18 cellular contexts compared by ENCODE assay signal in the genomic region with DNA sequence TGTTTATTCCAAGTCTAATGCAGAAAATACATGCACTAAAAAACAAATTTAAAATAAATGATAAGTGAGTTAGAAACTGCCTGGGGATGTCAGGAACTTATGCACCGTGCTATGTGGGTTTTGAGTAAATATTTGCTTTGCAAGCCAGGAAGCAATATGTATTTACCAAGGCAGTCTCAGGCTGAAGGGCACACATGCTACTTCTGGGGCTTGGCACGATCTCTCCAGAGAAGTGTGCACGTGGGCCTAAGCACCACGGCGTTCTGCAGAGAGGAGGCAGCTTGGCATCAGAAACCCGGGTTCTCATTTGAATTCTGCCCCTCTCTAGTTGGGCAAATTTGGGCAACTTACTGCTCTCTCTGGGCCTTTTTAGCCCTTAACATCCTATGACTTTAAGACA.
A peak's percentile ranks its signal among the peaks of the same experiment; 100 is the strongest.
DNase-seq lines count a peak whose midpoint lies in the region; ATAC-seq and TF ChIP-seq lines count a peak whose summit lies in the region.
"Had no signal": no experiment of that assay in that cellular context is flagged by ENCODE, and none has a peak within 500 bp of the region (broad histone marks: within the 10 kb centered on the region; RNA-seq: fewer than 3 reads in every experiment).

No MANE protein-coding gene starts in this region.

- BruUV-seq in PC-3 (replicated peaks; lab: Mats Ljungman, UMichigan), result no TSS peak

- no peaks in the 10 kb centered on the region for H3K27me3 ChIP-seq in PC-3 (ENCODE audit: low read length)
- peaks cover 0 to 8% of the 10 kb centered on the region in 2 experiments for H3K27me3 ChIP-seq in mesenchymal stem cell (ENCODE audit: control insufficient read depth in 1 of 2, insufficient read depth in 1 of 2, low read length in 2 of 2)
- H3K27me3 ChIP-seq: foreskin keratinocyte, suprapubic skin had no signal

- H2AFZ ChIP-seq in PC-3 (ENCODE audit: low read length) (peak overlapping the region; percentile 7; the same call in 1 of the 2 replicates), mesenchymal stem cell (ENCODE audit: low read depth, low read length) (no peak overlapping the region)
- H2AFZ ChIP-seq: GM23338 had no signal

- H2BK120ac ChIP-seq in mesenchymal stem cell (ENCODE audit: low read depth, low read length), result no peak overlapping the region

- no peak overlapping the region for H3K18ac ChIP-seq in mesenchymal stem cell (ENCODE audit: low read depth in 1 of 2, low read length in 2 of 2)

- no peaks in the 10 kb centered on the region for H3K36me3 Mint-ChIP-seq in activated CD8-positive, alpha-beta T cell treated with anti-CD3 and anti-CD28 coated beads for 36 hours (ENCODE audit: low read depth)
- H3K36me3 Mint-ChIP-seq: activated CD4-positive, alpha-beta memory T cell treated with anti-CD3 and anti-CD28 coated beads for 36 hours had no signal

- CTCF ChIA-PET in PC-3 (lab: Charles Lee), result interaction anchor here (0.7 kb wide), 1 partner anchor 191 kb away, joined by 3 read pairs; no protein-coding TSS in a partner anchor
- CTCF ChIA-PET in activated CD8-positive, alpha-beta T cell treated with anti-CD3 and anti-CD28 coated beads for 36 hours (lab: Charles Lee), result interaction anchor here (0.8 to 1.0 kb wide), 2 partner anchors 9 to 436 kb away, joined by 3 to 4 read pairs; no protein-coding TSS in a partner anchor

- H3K4me1 ChIP-seq in PC-3 (ENCODE audit: insufficient read depth, low read length), result peaks cover 45% of the 10 kb centered on the region
- peaks cover 12% of the 10 kb centered on the region for H3K4me1 ChIP-seq in mesenchymal stem cell (ENCODE audit: control insufficient read depth, insufficient read depth, low read depth, low read length)
- H3K4me1 ChIP-seq: suprapubic skin had no signal

- H3K9ac ChIP-seq in PC-3 (ENCODE audit: low read length) (peak overlapping the region; percentile 73), mesenchymal stem cell (ENCODE audit: low read length) (no peak overlapping the region)

- H3K79me1 ChIP-seq in mesenchymal stem cell (replicated peaks; ENCODE audit: low read length, poor library complexity, severe bottlenecking), result no peaks in the 10 kb centered on the region

- ATAC-seq in PC-3 (peak; percentile 82), GM19455 (IDR thresholded peaks at IDR 0.05; ENCODE audit: unreplicated experiment) (no peak)
- ATAC-seq in activated CD8-positive, alpha-beta T cell treated with anti-CD3 and anti-CD28 coated beads for 36 hours, result no peak
- ATAC-seq: foreskin keratinocyte, GM23338 had no signal

- H3K27me3 Mint-ChIP-seq in activated CD8-positive, alpha-beta T cell treated with anti-CD3 and anti-CD28 coated beads for 36 hours, result peaks cover 2% of the 10 kb centered on the region
- H3K27me3 Mint-ChIP-seq: activated CD4-positive, alpha-beta memory T cell treated with anti-CD3 and anti-CD28 coated beads for 36 hours had no signal

- H3K36me3 ChIP-seq in PC-3 (ENCODE audit: low read depth, low read length) (no peaks in the 10 kb centered on the region), mesenchymal stem cell (ENCODE audit: control insufficient read depth in 1 of 2, insufficient read depth in 2 of 2, low read depth in 1 of 2, low read length in 2 of 2) (no peaks in the 10 kb centered on the region)
- H3K36me3 ChIP-seq: suprapubic skin had no signal

- no peaks in the 10 kb centered on the region for H3K9me2 ChIP-seq in PC-3 (replicated peaks; ENCODE audit: low read length)

- H3K4me3 ChIP-seq in PC-3 (ENCODE audit: low read length) (no peak overlapping the region), mesenchymal stem cell (ENCODE audit: insufficient read depth in 1 of 2, low read depth in 1 of 2, low read length in 2 of 2) (no peak overlapping the region)
- H3K4me3 ChIP-seq: GM23338, suprapubic skin had no signal

- WGBS in mesenchymal stem cell, result 92% methylated on average over 6 of the region's 6 CpGs

- H3F3A ChIP-seq in PC-3 (ENCODE audit: low read length, unreplicated experiment), result no peaks in the 10 kb centered on the region

- no peak for TF ChIP-seq CTCF in PC-3 (conservative IDR thresholded peaks at IDR 0.05; ENCODE audit: low read depth, low read length)
- no peak for TF ChIP-seq CTCF in activated CD8-positive, alpha-beta T cell treated with anti-CD3 and anti-CD28 coated beads for 36 hours (IDR thresholded peaks at IDR 0.05)

- H4K20me1 ChIP-seq in PC-3 (ENCODE audit: low read length), result no peaks in the 10 kb centered on the region

- no peaks in the 10 kb centered on the region for H3K79me2 ChIP-seq in PC-3 (ENCODE audit: low read length)

- H3K23ac ChIP-seq in mesenchymal stem cell (ENCODE audit: low read length in 2 of 2), result no peak overlapping the region

- H3K4me2 ChIP-seq in PC-3 (ENCODE audit: low read length) (peak overlapping the region; percentile 61), mesenchymal stem cell (ENCODE audit: low read length, poor library complexity, severe bottlenecking) (no peak overlapping the region)
- H3K4me2 ChIP-seq: GM23338 had no signal

- POLR2A ChIA-PET in PC-3 (lab: Charles Lee; ENCODE audit: unreplicated experiment), result interaction anchor here (0.6 kb wide), 1 partner anchor 123 kb away, joined by 6 read pairs; no protein-coding TSS in a partner anchor
- POLR2A ChIA-PET in activated CD8-positive, alpha-beta T cell treated with anti-CD3 and anti-CD28 coated beads for 36 hours (lab: Charles Lee), result no interaction called here

- H3K9me3 Mint-ChIP-seq in activated CD8-positive, alpha-beta T cell treated with anti-CD3 and anti-CD28 coated beads for 36 hours, result no peaks in the 10 kb centered on the region
- H3K9me3 Mint-ChIP-seq: activated CD4-positive, alpha-beta memory T cell treated with anti-CD3 and anti-CD28 coated beads for 36 hours; activated T-helper 1 cell treated with anti-CD3 and anti-CD28 coated beads, Interleukin-12 subunit alpha, Interleukin-12 subunit beta, Interleukin-2, Interleukin-4 antibody, amounts not matched to agents 30 ng/mL and 10 ng/mL and 1 ng/mL, durations not matched to agents 14 hours and 24 hours and 36 hours; GM23338 had no signal

- H3K4me3 Mint-ChIP-seq in activated CD8-positive, alpha-beta T cell treated with anti-CD3 and anti-CD28 coated beads for 36 hours, result no peak overlapping the region
- H3K4me3 Mint-ChIP-seq: activated CD4-positive, alpha-beta memory T cell treated with anti-CD3 and anti-CD28 coated beads for 36 hours; activated T-helper 1 cell treated with anti-CD3 and anti-CD28 coated beads, Interleukin-12 subunit alpha, Interleukin-12 subunit beta, Interleukin-2, Interleukin-4 antibody, amounts not matched to agents 30 ng/mL and 10 ng/mL and 1 ng/mL, durations not matched to agents 14 hours and 24 hours and 36 hours; B cell; GM23338 had no signal

- H3K27ac Mint-ChIP-seq in activated CD8-positive, alpha-beta T cell treated with anti-CD3 and anti-CD28 coated beads for 36 hours, result no peak overlapping the region
- H3K27ac Mint-ChIP-seq: activated CD4-positive, alpha-beta memory T cell treated with anti-CD3 and anti-CD28 coated beads for 36 hours; activated T-helper 1 cell treated with anti-CD3 and anti-CD28 coated beads, Interleukin-12 subunit alpha, Interleukin-12 subunit beta, Interleukin-2, Interleukin-4 antibody, amounts not matched to agents 30 ng/mL and 10 ng/mL and 1 ng/mL, durations not matched to agents 14 hours and 24 hours and 36 hours; B cell; GM23338 had no signal

- H2AK5ac ChIP-seq in mesenchymal stem cell (ENCODE audit: low read length, severe bottlenecking), result peak overlapping the region; percentile 19

- H3K27ac ChIP-seq in PC-3 (ENCODE audit: low read length) (peak overlapping the region; percentile 91), mesenchymal stem cell (ENCODE audit: low read length, poor library complexity, severe bottlenecking) (no peak overlapping the region)
- H3K27ac ChIP-seq: foreskin keratinocyte, suprapubic skin had no signal

- no peak overlapping the region for H3K14ac ChIP-seq in mesenchymal stem cell (ENCODE audit: low read length in 2 of 2)

- H2BK12ac ChIP-seq in mesenchymal stem cell (ENCODE audit: low read length in 2 of 2), result no peak overlapping the region

- no peak overlapping the region for H2BK5ac ChIP-seq in mesenchymal stem cell (ENCODE audit: low read depth, low read length, poor library complexity, severe bottlenecking)

- H3K4ac ChIP-seq in mesenchymal stem cell (ENCODE audit: low read depth in 1 of 2, low read length in 2 of 2), result no peak overlapping the region

- H3K9me3 ChIP-seq in PC-3 (ENCODE audit: low read length) (no peaks in the 10 kb centered on the region), mesenchymal stem cell (ENCODE audit: control insufficient read depth, low read length) (no peaks in the 10 kb centered on the region)
- H3K9me3 ChIP-seq: suprapubic skin had no signal

- H4K8ac ChIP-seq in mesenchymal stem cell (ENCODE audit: low read length), result no peak overlapping the region

- DNase-seq in DMS153 (lab: John Stamatoyannopoulos, UW) (peak; percentile 81), NCI-H1105 (lab: John Stamatoyannopoulos, UW) (peak; percentile 49), PC-3 (peak; percentile 88), mesenchymal stem cell (no peak), AG08396 (ENCODE audit: low spot score) (no peak), C1 segment of cervical spinal cord (lab: John Stamatoyannopoulos, UW) (no peak)
- no peak for DNase-seq in activated CD8-positive, alpha-beta T cell treated with anti-CD3 and anti-CD28 coated beads for 36 hours
- DNase-seq: activated CD4-positive, alpha-beta memory T cell treated with anti-CD3 and anti-CD28 coated beads for 36 hours; caudate nucleus; foreskin keratinocyte; NCI-H2227 treated with DMSO at 0.1 percent for 48 hours; OCI-M1; stimulated activated CD4-positive, alpha-beta T cell treated with anti-CD3 and anti-CD28 coated beads, Interleukin-1b, Interleukin-23, amount 100 ng/mL, for 48 hours had no signal

- H3K4me1 Mint-ChIP-seq in activated CD8-positive, alpha-beta T cell treated with anti-CD3 and anti-CD28 coated beads for 36 hours (ENCODE audit: low read depth), result no peaks in the 10 kb centered on the region
- H3K4me1 Mint-ChIP-seq: B cell had no signal

- intact Hi-C loops in PC-3 (cut with micrococcal nuclease), result loop anchor here (2.0 to 5.0 kb wide), 2 partner anchors 74 to 176 kb away; a partner anchor contains a TSS
- intact Hi-C loops in activated CD8-positive, alpha-beta T cell treated with anti-CD3 and anti-CD28 coated beads for 36 hours (cut with micrococcal nuclease), result no loop called here

- H4K91ac ChIP-seq in mesenchymal stem cell (ENCODE audit: low read length), result no peak overlapping the region

- H2BK15ac ChIP-seq in mesenchymal stem cell (ENCODE audit: low read depth, poor library complexity, severe bottlenecking), result no peak overlapping the region

Comparison
In these comparisons a context has a peak if more than half of its experiments do, and no peak if none do; other contexts are left out.
1. DNase-seq: peak in DMS153 (single experiment), NCI-H1105 (single experiment) and PC-3 (single experiment); none in mesenchymal stem cell (single experiment), AG08396 (single experiment), activated CD8-positive, alpha-beta T cell treated with anti-CD3 and anti-CD28 coated beads for 36 hours (single experiment) and C1 segment of cervical spinal cord (0 of 14).